11 cellular contexts compared by ENCODE assay signal in the genomic region with DNA sequence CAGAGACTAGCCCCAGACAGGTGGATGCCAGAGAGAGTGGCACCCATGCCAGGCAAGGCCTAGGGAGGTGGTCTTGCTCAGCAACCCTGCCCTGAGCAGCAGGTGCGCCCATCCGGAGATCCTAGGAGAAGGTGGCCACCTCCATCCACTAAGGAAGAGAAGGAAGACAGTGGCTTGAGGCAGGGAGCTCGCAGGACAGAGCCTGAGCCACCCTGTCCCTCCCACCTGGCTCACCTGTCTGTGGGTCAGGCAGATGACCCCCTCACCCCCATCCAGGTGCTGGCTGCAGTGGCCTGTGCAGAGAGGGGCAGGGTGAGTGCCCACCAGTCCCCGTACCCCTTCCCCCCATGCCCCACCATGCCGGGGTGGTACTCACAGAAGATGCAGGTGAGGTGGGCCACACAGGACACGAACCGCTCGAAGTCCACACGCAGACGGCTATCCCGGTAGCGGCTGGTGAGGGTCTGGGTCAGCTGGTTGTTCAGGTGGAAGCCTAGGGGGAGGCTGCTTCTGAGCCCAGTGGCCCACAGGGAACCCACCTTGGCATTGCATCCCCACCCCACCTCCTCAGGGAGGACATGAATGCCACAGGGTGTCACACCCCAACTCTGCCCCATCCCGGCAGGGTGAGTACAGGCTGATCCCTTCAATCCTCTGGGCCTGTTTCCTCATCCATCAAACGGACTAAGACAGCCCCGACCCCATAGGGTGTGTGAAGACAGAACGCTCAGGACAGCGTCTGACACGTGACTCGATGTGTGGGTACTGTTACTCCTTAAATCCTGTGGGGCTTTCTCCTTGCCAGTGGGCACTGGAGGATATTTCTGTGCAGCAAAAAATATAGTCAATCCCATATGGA. TPM values are rescaled to one million over a fixed set of nuclear protein-coding genes. Genes with fewer than 3 reads are reported as not detected.
DNase-seq lines count a peak whose midpoint lies in the region; ATAC-seq and TF ChIP-seq lines count a peak whose summit lies in the region.
"Had no signal": no experiment of that assay in that cellular context is flagged by ENCODE, and none has a peak within 500 bp of the region (broad histone marks: within the 10 kb centered on the region; RNA-seq: fewer than 3 reads in every experiment).

No MANE protein-coding gene starts in this region.

- peaks cover 0 to 1% (median 0%) of the 10 kb centered on the region in 5 donors for H3K9me3 Mint-ChIP-seq in CD8-positive, alpha-beta memory T cell
- H3K9me3 Mint-ChIP-seq in WTC11 (no peaks in the 10 kb centered on the region), immature natural killer cell (peaks cover 0 to 2% (median 0%) of the 10 kb centered on the region in 6 donors)
- H3K9me3 Mint-ChIP-seq: naive thymus-derived CD8-positive, alpha-beta T cell had no signal

- no peak for ATAC-seq in WTC11
- peak in 3 of 4 donors; percentile 1 to 22 (median 21) for ATAC-seq in psoas muscle
- no peak for ATAC-seq in GM18520 (IDR thresholded peaks at IDR 0.05; ENCODE audit: unreplicated experiment)
- ATAC-seq in HG03460 (IDR thresholded peaks at IDR 0.05; ENCODE audit: unreplicated experiment), result no peak
- ATAC-seq: naive thymus-derived CD8-positive, alpha-beta T cell had no signal

- H3K4me3 Mint-ChIP-seq in CD8-positive, alpha-beta memory T cell, result peak overlapping the region in 1 of 7 donors; percentile 17
- H3K4me3 Mint-ChIP-seq in WTC11 (no peak overlapping the region), immature natural killer cell (peak overlapping the region in 2 of 5 donors; percentile 2 to 21)
- H3K4me3 Mint-ChIP-seq: naive thymus-derived CD8-positive, alpha-beta T cell had no signal

- H3K36me3 Mint-ChIP-seq in CD8-positive, alpha-beta memory T cell, result peaks cover 0 to 54% (median 6%) of the 10 kb centered on the region in 3 donors
- H3K36me3 Mint-ChIP-seq in WTC11, result peaks cover 23% of the 10 kb centered on the region
- H3K36me3 Mint-ChIP-seq in immature natural killer cell, result peaks cover 4 to 20% (median 9%) of the 10 kb centered on the region in 3 donors

- H3K36me3 ChIP-seq in CD8-positive, alpha-beta memory T cell (ENCODE audit: insufficient read depth, low read length), result no peaks in the 10 kb centered on the region
- peaks cover 4 to 58% of the 10 kb centered on the region in 2 donors for H3K36me3 ChIP-seq in psoas muscle (ENCODE audit: insufficient read depth in 1 of 2, low read depth in 1 of 2)

- WGBS in psoas muscle, 3 donors, result 80 to 94% (median 84%) methylated on average over 19 of the region's 19 CpGs

- H3K27ac ChIP-seq in CD8-positive, alpha-beta memory T cell (ENCODE audit: low read depth, low read length), result no peak overlapping the region
- peak overlapping the region; percentile 42 for H3K27ac ChIP-seq in psoas muscle

- peaks cover 0 to 4% of the 10 kb centered on the region in 2 donors for H3K27me3 Mint-ChIP-seq in CD8-positive, alpha-beta memory T cell
- H3K27me3 Mint-ChIP-seq in WTC11 (ENCODE audit: low read depth), result no peaks in the 10 kb centered on the region
- H3K27me3 Mint-ChIP-seq in immature natural killer cell (ENCODE audit: low read depth in 3 of 3), result peaks cover 20 to 37% (median 28%) of the 10 kb centered on the region in 3 donors
- H3K27me3 Mint-ChIP-seq: naive thymus-derived CD8-positive, alpha-beta T cell had no signal

- peaks cover 22% of the 10 kb centered on the region for H3K4me1 ChIP-seq in CD8-positive, alpha-beta memory T cell (ENCODE audit: insufficient read depth, low read length)
- H3K4me1 ChIP-seq in psoas muscle, result peaks cover 8% of the 10 kb centered on the region

- no peaks in the 10 kb centered on the region for H3K9me3 ChIP-seq in CD8-positive, alpha-beta memory T cell (ENCODE audit: low read length)
- no peaks in the 10 kb centered on the region for H3K9me3 ChIP-seq in psoas muscle

- TF ChIP-seq CTCF in WTC11 (IDR thresholded peaks at IDR 0.05) (no peak), psoas muscle (IDR thresholded peaks at IDR 0.05) (no peak)

- no peak overlapping the region for H3K4me3 ChIP-seq in CD8-positive, alpha-beta memory T cell (ENCODE audit: low read length)
- no peak overlapping the region for H3K4me3 ChIP-seq in psoas muscle

- H3K27me3 ChIP-seq in CD8-positive, alpha-beta memory T cell (ENCODE audit: insufficient read depth, low read length, poor library complexity, severe bottlenecking), result no peaks in the 10 kb centered on the region
- H3K27me3 ChIP-seq in psoas muscle (ENCODE audit: insufficient read depth in 3 of 3, low read length in 2 of 3), result no peaks in the 10 kb centered on the region

- DNase-seq in CD8-positive, alpha-beta memory T cell, result no peak
- DNase-seq in WTC11 (ENCODE audit: low spot score) (no peak), immature natural killer cell (no peak), psoas muscle (no peak), cerebellum (ENCODE audit: low spot score) (no peak), NCI-H1092 (lab: John Stamatoyannopoulos, UW) (no peak)
- DNase-seq: NCI-H1105 treated with DMSO at 0.1 percent for 48 hours had no signal

- peak overlapping the region in 5 of 8 donors; percentile 33 to 97 (median 81) for H3K27ac Mint-ChIP-seq in CD8-positive, alpha-beta memory T cell
- H3K27ac Mint-ChIP-seq in WTC11 (0 out of 2 replicates have a peak overlapping the region, but pooled peaks have one; percentile 5), immature natural killer cell (peak overlapping the region; percentile 86 to 95 (median 94))

- peaks cover 30 to 63% (median 37%) of the 10 kb centered on the region in 3 donors for H3K4me1 Mint-ChIP-seq in CD8-positive, alpha-beta memory T cell
- H3K4me1 Mint-ChIP-seq in WTC11 (peaks cover 7% of the 10 kb centered on the region), immature natural killer cell (peaks cover 61 to 69% of the 10 kb centered on the region in 2 donors)

- CTCF ChIA-PET in CD8-positive, alpha-beta memory T cell (lab: Charles Lee), result interaction anchor here (0.7 to 1.4 kb wide), 5 partner anchors 14 to 200 kb away, joined by 3 to 6 read pairs (median 4); a partner anchor contains a TSS
- CTCF ChIA-PET in WTC11 (lab: Charles Lee), result no interaction called here

- intact Hi-C loops in psoas muscle (cut with DNase I), result loop anchor here in 1 of 2 donors (5.0 kb wide), 1 partner anchor 201 kb away; a partner anchor contains a TSS

- POLR2A ChIA-PET in CD8-positive, alpha-beta memory T cell (lab: Charles Lee), result interaction anchor here (1.3 kb wide), 1 partner anchor 199 kb away, joined by 3 read pairs; a partner anchor contains a TSS
- POLR2A ChIA-PET in WTC11 (lab: Charles Lee), result interaction anchor here (0.6 kb wide), 1 partner anchor 29 kb away, joined by 3 read pairs; no protein-coding TSS in a partner anchor

TF ChIP-seq in WTC11, 78 proteins besides CTCF, POLR2A, EP300 and RAD21 (continues in another document):
- no peak for TF ChIP-seq NFE2L1 (CRISPR knock-in tag; IDR thresholded peaks at IDR 0.05)
- TF ChIP-seq TEAD1 (CRISPR knock-in tag; IDR thresholded peaks at IDR 0.05), result no peak
- TF ChIP-seq IRF2 (CRISPR knock-in tag; IDR thresholded peaks at IDR 0.05; ENCODE audit: borderline replicate concordance, low read depth), result no peak
- TF ChIP-seq ZNF121 (CRISPR knock-in tag; IDR thresholded peaks at IDR 0.05), result no peak
- TF ChIP-seq ZNF423 (CRISPR knock-in tag; IDR thresholded peaks at IDR 0.05), result no peak
- TF ChIP-seq, protein P1, sequence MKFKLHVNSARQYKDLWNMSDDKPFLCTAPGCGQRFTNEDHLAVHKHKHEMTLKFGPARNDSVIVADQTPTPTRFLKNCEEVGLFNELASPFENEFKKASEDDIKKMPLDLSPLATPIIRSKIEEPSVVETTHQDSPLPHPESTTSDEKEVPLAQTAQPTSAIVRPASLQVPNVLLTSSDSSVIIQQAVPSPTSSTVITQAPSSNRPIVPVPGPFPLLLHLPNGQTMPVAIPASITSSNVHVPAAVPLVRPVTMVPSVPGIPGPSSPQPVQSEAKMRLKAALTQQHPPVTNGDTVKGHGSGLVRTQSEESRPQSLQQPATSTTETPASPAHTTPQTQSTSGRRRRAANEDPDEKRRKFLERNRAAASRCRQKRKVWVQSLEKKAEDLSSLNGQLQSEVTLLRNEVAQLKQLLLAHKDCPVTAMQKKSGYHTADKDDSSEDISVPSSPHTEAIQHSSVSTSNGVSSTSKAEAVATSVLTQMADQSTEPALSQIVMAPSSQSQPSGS (CRISPR knock-in tag; IDR thresholded peaks at IDR 0.05; ENCODE audit: borderline replicate concordance, low read depth), result no peak
- no peak for TF ChIP-seq JAZF1 (CRISPR knock-in tag; IDR thresholded peaks at IDR 0.05)
- no peak for TF ChIP-seq KAT7 (CRISPR knock-in tag; IDR thresholded peaks at IDR 0.05; ENCODE audit: borderline replicate concordance)
- TF ChIP-seq, protein P2, sequence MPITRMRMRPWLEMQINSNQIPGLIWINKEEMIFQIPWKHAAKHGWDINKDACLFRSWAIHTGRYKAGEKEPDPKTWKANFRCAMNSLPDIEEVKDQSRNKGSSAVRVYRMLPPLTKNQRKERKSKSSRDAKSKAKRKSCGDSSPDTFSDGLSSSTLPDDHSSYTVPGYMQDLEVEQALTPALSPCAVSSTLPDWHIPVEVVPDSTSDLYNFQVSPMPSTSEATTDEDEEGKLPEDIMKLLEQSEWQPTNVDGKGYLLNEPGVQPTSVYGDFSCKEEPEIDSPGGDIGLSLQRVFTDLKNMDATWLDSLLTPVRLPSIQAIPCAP (CRISPR knock-in tag; IDR thresholded peaks at IDR 0.05), result no peak
- TF ChIP-seq ESRRA (CRISPR knock-in tag; IDR thresholded peaks at IDR 0.05; ENCODE audit: borderline replicate concordance), result no peak

RNA-seq across cellular contexts. Expression of a gene that starts 13.3 kb away (rescaled TPM):
- total RNA-seq in CD8-positive, alpha-beta memory T cell, result 1 to 10 TPM; 5.2 to 5.3 TPM
- polyA plus RNA-seq in CD8-positive, alpha-beta memory T cell, result 19.5 TPM
- 9.6 to 9.9 TPM (median 9.8 TPM) in 3 replicates for total RNA-seq in WTC11 (2021)
- 10 to 100 TPM; 25.7 to 72.8 (median 55.1) TPM for polyA plus RNA-seq in immature natural killer cell
- under 1 TPM; 0.32 to 0.64 (median 0.52) TPM for total RNA-seq in psoas muscle
- under 1 TPM; 0.27 to 0.35 (median 0.34) TPM for polyA plus RNA-seq in psoas muscle
- 0.54 TPM for total RNA-seq in cerebellum
- total RNA-seq: dermis blood vessel endothelial cell had no signal

RNA-seq across cellular contexts. Expression of a gene that starts 42.4 kb away (rescaled TPM):
- not detected for total RNA-seq in CD8-positive, alpha-beta memory T cell
- polyA plus RNA-seq in CD8-positive, alpha-beta memory T cell, result not detected
- 2.3 TPM in 1 of 3 replicates, not detected in the others for total RNA-seq in WTC11 (2021)
- not detected for polyA plus RNA-seq in immature natural killer cell
- not detected for total RNA-seq in psoas muscle
- polyA plus RNA-seq in psoas muscle, result not detected
- total RNA-seq in cerebellum, result not detected
- total RNA-seq: dermis blood vessel endothelial cell; naive thymus-derived CD8-positive, alpha-beta T cell had no signal
- polyA plus RNA-seq: naive thymus-derived CD8-positive, alpha-beta T cell had no signal

RNA-seq across cellular contexts. Expression of a gene that starts 58.0 kb away (rescaled TPM):
- total RNA-seq in CD8-positive, alpha-beta memory T cell, result not detected
- not detected for polyA plus RNA-seq in CD8-positive, alpha-beta memory T cell
- total RNA-seq in WTC11 (2021), result 1.2 to 3.7 TPM (median 2.7 TPM) in 3 replicates
- not detected for polyA plus RNA-seq in immature natural killer cell
- not detected for total RNA-seq in psoas muscle
- polyA plus RNA-seq in psoas muscle, result under 1 TPM in 1 of 3 donors, not detected in 2; 0.91 TPM
- total RNA-seq in cerebellum, result not detected
- total RNA-seq: naive thymus-derived CD8-positive, alpha-beta T cell had no signal
- polyA plus RNA-seq: naive thymus-derived CD8-positive, alpha-beta T cell had no signal

Comparison
In these comparisons a context has a peak if more than half of its experiments do, and no peak if none do; other contexts are left out.
1. H3K27ac Mint-ChIP-seq: peak in every context shown above with its lines; median percentile 94 in immature natural killer cell; 81 in CD8-positive, alpha-beta memory T cell; 5 in WTC11.
2. ATAC-seq: peak in psoas muscle (3 of 4); none in WTC11 (single experiment), GM18520 (single experiment) and HG03460 (single experiment).